1 cellular context compared by ENCODE assay signal in the genomic region with DNA sequence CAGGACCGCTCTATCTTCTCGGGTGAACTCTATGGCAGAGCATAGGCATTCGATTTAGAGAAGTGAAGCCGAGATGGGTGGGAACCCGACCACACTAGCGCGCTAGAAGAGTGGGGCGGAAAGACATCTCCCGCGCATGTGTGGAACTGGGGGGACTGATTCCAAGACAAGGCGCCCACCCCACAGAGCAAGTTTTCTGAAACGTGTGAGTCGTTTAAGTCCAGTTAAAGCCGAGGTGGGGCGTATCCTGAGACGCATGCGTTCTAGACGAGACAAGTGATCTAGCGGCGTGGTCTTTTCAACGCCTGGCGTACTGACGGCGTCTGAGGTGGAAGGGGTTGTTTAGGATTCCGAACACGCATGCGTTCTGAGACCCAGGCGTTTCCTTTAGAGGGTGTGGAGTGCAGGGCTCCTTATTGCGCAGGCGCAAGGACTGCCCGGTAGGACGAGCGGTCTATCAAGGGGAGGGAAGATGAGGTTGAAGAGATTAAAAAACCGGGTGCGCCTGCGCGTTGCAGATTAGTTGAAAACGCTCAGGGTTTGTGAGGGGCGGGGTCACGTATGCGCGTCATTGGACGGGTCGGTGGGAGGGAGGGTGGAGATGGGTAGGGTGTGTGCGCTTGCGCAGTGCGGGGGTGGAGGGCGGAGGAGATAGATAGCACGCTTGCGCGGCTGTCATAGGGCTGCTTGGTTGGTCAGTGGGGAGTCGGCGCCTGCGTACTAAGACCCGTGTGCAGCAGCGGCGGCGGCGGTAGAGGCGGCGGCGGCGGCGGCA.
TF ChIP-seq lines count a peak whose summit lies in the region.

Gene EIF5A, plus strand, starts transcription at position 718 of the 775 bp plus-strand sequence. CDS start 2,008 bp downstream, outside the sequence.

TF ChIP-seq in HepG2, 621 proteins besides CTCF, POLR2A, EP300 and RAD21 (continued from another document and continues in another):
- TF ChIP-seq PAXIP1 (CRISPR knock-in tag; conservative IDR thresholded peaks at IDR 0.05), result peak; percentile 22; the same call in 1 of the 2 replicates
- no peak for TF ChIP-seq RBM39 (IDR thresholded peaks at IDR 0.05; ENCODE audit: low read depth, low read length, poor library complexity, severe bottlenecking)
- peak; percentile 62 for TF ChIP-seq RXRB (CRISPR knock-in tag; IDR thresholded peaks at IDR 0.05; ENCODE audit: borderline replicate concordance)
- TF ChIP-seq MXD4 (CRISPR knock-in tag; IDR thresholded peaks at IDR 0.05), result peak; percentile 61
- TF ChIP-seq YEATS2 (CRISPR knock-in tag; IDR thresholded peaks at IDR 0.05; ENCODE audit: borderline replicate concordance), result peak; percentile 48; the same call in 1 of the 2 replicates
- TF ChIP-seq HBP1 (CRISPR knock-in tag; IDR thresholded peaks at IDR 0.05; ENCODE audit: low read depth), result no peak
- peak; percentile 49; the same call in 1 of the 2 replicates for TF ChIP-seq ZBTB7B (CRISPR knock-in tag; IDR thresholded peaks at IDR 0.05)
- peak; percentile 78 for TF ChIP-seq TAF1 (CRISPR knock-in tag; IDR thresholded peaks at IDR 0.05)
- TF ChIP-seq PTBP1 (IDR thresholded peaks at IDR 0.05; ENCODE audit: low read depth, low read length, poor library complexity, severe bottlenecking), result no peak
- 0 out of 2 replicates have a peak, but pooled peaks have one; percentile 39 for TF ChIP-seq ZNF205 (CRISPR knock-in tag; IDR thresholded peaks at IDR 0.05)
- peak; percentile 61; the same call in 1 of the 2 replicates for TF ChIP-seq ZNF788 (CRISPR knock-in tag; IDR thresholded peaks at IDR 0.05; ENCODE audit: borderline replicate concordance)
- TF ChIP-seq, protein P1, sequence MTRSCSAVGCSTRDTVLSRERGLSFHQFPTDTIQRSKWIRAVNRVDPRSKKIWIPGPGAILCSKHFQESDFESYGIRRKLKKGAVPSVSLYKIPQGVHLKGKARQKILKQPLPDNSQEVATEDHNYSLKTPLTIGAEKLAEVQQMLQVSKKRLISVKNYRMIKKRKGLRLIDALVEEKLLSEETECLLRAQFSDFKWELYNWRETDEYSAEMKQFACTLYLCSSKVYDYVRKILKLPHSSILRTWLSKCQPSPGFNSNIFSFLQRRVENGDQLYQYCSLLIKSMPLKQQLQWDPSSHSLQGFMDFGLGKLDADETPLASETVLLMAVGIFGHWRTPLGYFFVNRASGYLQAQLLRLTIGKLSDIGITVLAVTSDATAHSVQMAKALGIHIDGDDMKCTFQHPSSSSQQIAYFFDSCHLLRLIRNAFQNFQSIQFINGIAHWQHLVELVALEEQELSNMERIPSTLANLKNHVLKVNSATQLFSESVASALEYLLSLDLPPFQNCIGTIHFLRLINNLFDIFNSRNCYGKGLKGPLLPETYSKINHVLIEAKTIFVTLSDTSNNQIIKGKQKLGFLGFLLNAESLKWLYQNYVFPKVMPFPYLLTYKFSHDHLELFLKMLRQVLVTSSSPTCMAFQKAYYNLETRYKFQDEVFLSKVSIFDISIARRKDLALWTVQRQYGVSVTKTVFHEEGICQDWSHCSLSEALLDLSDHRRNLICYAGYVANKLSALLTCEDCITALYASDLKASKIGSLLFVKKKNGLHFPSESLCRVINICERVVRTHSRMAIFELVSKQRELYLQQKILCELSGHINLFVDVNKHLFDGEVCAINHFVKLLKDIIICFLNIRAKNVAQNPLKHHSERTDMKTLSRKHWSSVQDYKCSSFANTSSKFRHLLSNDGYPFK (CRISPR knock-in tag; IDR thresholded peaks at IDR 0.05; ENCODE audit: borderline replicate concordance), result peak; percentile 75; the same call in 1 of the 2 replicates
- TF ChIP-seq ZNF329 (CRISPR knock-in tag; IDR thresholded peaks at IDR 0.05; ENCODE audit: low read depth), result no peak
- no peak for TF ChIP-seq MAF1 (CRISPR knock-in tag; IDR thresholded peaks at IDR 0.05; ENCODE audit: borderline replicate concordance)
- TF ChIP-seq NCOA2 (CRISPR knock-in tag; IDR thresholded peaks at IDR 0.05), result peak; percentile 38; the same call in 1 of the 2 replicates
- TF ChIP-seq TBX2 (CRISPR knock-in tag; IDR thresholded peaks at IDR 0.05; ENCODE audit: borderline replicate concordance), result peak; percentile 67
- TF ChIP-seq HNF4G (IDR thresholded peaks at IDR 0.05; ENCODE audit: borderline replicate concordance, low read depth, low read length), result 0 out of 2 replicates have a peak, but pooled peaks have one; percentile 18
- no peak for TF ChIP-seq HNF4G (CRISPR knock-in tag; IDR thresholded peaks at IDR 0.05; ENCODE audit: borderline replicate concordance, low read depth)
- TF ChIP-seq ARNTL (CRISPR knock-in tag; IDR thresholded peaks at IDR 0.05), result peak; percentile 17; the same call in 1 of the 2 replicates
- peak; percentile 46; the same call in 1 of the 2 replicates for TF ChIP-seq GATAD2A (CRISPR knock-in tag; IDR thresholded peaks at IDR 0.05)
- no peak for TF ChIP-seq CBX1 (IDR thresholded peaks at IDR 0.05; ENCODE audit: low read depth)
- peak; percentile 46; the same call in 1 of the 2 replicates for TF ChIP-seq ZNF143 (CRISPR knock-in tag; IDR thresholded peaks at IDR 0.05)
- TF ChIP-seq ZNF672 (CRISPR knock-in tag; IDR thresholded peaks at IDR 0.05), result no peak
- TF ChIP-seq HDAC6 (IDR thresholded peaks at IDR 0.05; ENCODE audit: low read depth, low read length), result no peak
- 0 out of 2 replicates have a peak, but pooled peaks have one; percentile 39 for TF ChIP-seq ZNF235 (CRISPR knock-in tag; IDR thresholded peaks at IDR 0.05; ENCODE audit: borderline replicate concordance)
- TF ChIP-seq CREB1 (IDR thresholded peaks at IDR 0.05), result peak; percentile 92
- TF ChIP-seq CREB1 (CRISPR knock-in tag; IDR thresholded peaks at IDR 0.05), result peak; percentile 77
- no peak for TF ChIP-seq BRCA1 (CRISPR knock-in tag; IDR thresholded peaks at IDR 0.05)
- no peak for TF ChIP-seq KLF13 (CRISPR knock-in tag; IDR thresholded peaks at IDR 0.05)
- no peak for TF ChIP-seq FOXA1 (IDR thresholded peaks at IDR 0.05)
- TF ChIP-seq FOXA1 (CRISPR knock-in tag; IDR thresholded peaks at IDR 0.05), result 0 out of 2 replicates have a peak, but pooled peaks have one; percentile 7
- TF ChIP-seq, protein P2, sequence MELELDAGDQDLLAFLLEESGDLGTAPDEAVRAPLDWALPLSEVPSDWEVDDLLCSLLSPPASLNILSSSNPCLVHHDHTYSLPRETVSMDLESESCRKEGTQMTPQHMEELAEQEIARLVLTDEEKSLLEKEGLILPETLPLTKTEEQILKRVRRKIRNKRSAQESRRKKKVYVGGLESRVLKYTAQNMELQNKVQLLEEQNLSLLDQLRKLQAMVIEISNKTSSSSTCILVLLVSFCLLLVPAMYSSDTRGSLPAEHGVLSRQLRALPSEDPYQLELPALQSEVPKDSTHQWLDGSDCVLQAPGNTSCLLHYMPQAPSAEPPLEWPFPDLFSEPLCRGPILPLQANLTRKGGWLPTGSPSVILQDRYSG (CRISPR knock-in tag; IDR thresholded peaks at IDR 0.05), result no peak
- no peak for TF ChIP-seq NONO (IDR thresholded peaks at IDR 0.05)
- TF ChIP-seq NONO (CRISPR knock-in tag; conservative IDR thresholded peaks at IDR 0.05), result peak; percentile 64; the same call in 1 of the 2 replicates
- TF ChIP-seq FOXP4 (CRISPR knock-in tag; IDR thresholded peaks at IDR 0.05), result peak; percentile 37
- TF ChIP-seq REST (IDR thresholded peaks at IDR 0.05; ENCODE audit: borderline replicate concordance in 1 of 2, low read depth in 1 of 2, low read length in 2 of 2), result 0 out of 4 replicates have a peak, but pooled peaks of 1 of the 2 experiments have one; percentile 47
- peak; percentile 61; the same call in 1 of the 2 replicates for TF ChIP-seq ZNF772 (CRISPR knock-in tag; IDR thresholded peaks at IDR 0.05)
- TF ChIP-seq KLF16 (CRISPR knock-in tag; IDR thresholded peaks at IDR 0.05), result peak in 1 of 2 experiments; percentile 60; a peak in 1 of 4 replicates
- no peak; the same call in 1 of the 2 replicates for TF ChIP-seq ATF5 (CRISPR knock-in tag; IDR thresholded peaks at IDR 0.05; ENCODE audit: low read depth)
- TF ChIP-seq ZNF264 (CRISPR knock-in tag; IDR thresholded peaks at IDR 0.05), result 0 out of 2 replicates have a peak, but pooled peaks have one; percentile 13
- no peak for TF ChIP-seq REPIN1 (CRISPR knock-in tag; IDR thresholded peaks at IDR 0.05; ENCODE audit: borderline replicate concordance, low read depth)
- no peak; the same call in 1 of the 2 replicates for TF ChIP-seq ZMYM2 (CRISPR knock-in tag; IDR thresholded peaks at IDR 0.05)
- TF ChIP-seq, protein P3, sequence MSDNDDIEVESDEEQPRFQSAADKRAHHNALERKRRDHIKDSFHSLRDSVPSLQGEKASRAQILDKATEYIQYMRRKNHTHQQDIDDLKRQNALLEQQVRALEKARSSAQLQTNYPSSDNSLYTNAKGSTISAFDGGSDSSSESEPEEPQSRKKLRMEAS (IDR thresholded peaks at IDR 0.05), result peak; percentile 42; the same call in 1 of the 2 replicates
- TF ChIP-seq CBX5 (CRISPR knock-in tag; IDR thresholded peaks at IDR 0.05; ENCODE audit: borderline replicate concordance), result no peak
